33 cellular contexts compared by ENCODE assay signal in genomic region chr4:96526625-96527024, GRCh38.
DNase-seq lines count a peak whose midpoint lies in the region; ATAC-seq and TF ChIP-seq lines count a peak whose summit lies in the region.
"Had no signal": no experiment of that assay in that cellular context is flagged by ENCODE, and none has a peak within 500 bp of the region (broad histone marks: within the 10 kb centered on the region; RNA-seq: fewer than 3 reads in every experiment).

No MANE protein-coding gene starts in this region.

- H3K27me3 Mint-ChIP-seq in mesothelial cell of epicardium (ENCODE audit: low read depth): no peaks in the 10 kb centered on the region
- H3K27me3 Mint-ChIP-seq: B cell; CD4-positive, alpha-beta memory T cell; CD4-positive, alpha-beta T cell; CD4-positive, CD25-positive, alpha-beta regulatory T cell; CD8-positive, alpha-beta memory T cell had no signal

- peaks cover 1% of the 10 kb centered on the region for H3K36me3 Mint-ChIP-seq in mesothelial cell of epicardium
- H3K36me3 Mint-ChIP-seq: CD14-positive monocyte; CD4-positive, alpha-beta memory T cell; CD4-positive, CD25-positive, alpha-beta regulatory T cell; CD8-positive, alpha-beta memory T cell; CD8-positive, alpha-beta T cell had no signal

- no peaks in the 10 kb centered on the region for H3K9me3 ChIP-seq in DND-41 (ENCODE audit: insufficient read depth, low read length, severe bottlenecking)
- H3K9me3 ChIP-seq: A549, BE2C, Caco-2 had no signal

- H3K4me2 ChIP-seq in DND-41 (ENCODE audit: insufficient read depth, low read length): no peak overlapping the region
- H3K4me2 ChIP-seq: A549; BLaER1; BLaER1 treated with 17β-estradiol and CSF1 and Interleukin-3, amounts not matched to agents 10 nM and 100 nM had no signal

- H3K4me1 Mint-ChIP-seq in mesothelial cell of epicardium: peaks cover 14% of the 10 kb centered on the region
- H3K4me1 Mint-ChIP-seq: B cell; CD14-positive monocyte; CD4-positive, alpha-beta memory T cell; CD4-positive, CD25-positive, alpha-beta regulatory T cell; CD8-positive, alpha-beta memory T cell had no signal

- H3K9ac ChIP-seq in DND-41 (ENCODE audit: low read depth, low read length): no peak overlapping the region
- H3K9ac ChIP-seq: BLaER1; BLaER1 treated with 17β-estradiol and CSF1 and Interleukin-3, amounts not matched to agents 10 nM and 100 nM had no signal

- TF ChIP-seq EP300 in Ishikawa (IDR thresholded peaks at IDR 0.05; ENCODE audit: borderline replicate concordance): no peak

- no peaks in the 10 kb centered on the region for H3K36me3 ChIP-seq in DND-41 (ENCODE audit: insufficient read depth, low read length)
- H3K36me3 ChIP-seq: BE2C; BLaER1; BLaER1 treated with 17β-estradiol and CSF1 and Interleukin-3, amounts not matched to agents 10 nM and 100 nM had no signal

- H3K4me3 Mint-ChIP-seq in mesothelial cell of epicardium: no peak overlapping the region
- H3K4me3 Mint-ChIP-seq: B cell; CD14-positive monocyte; CD4-positive, alpha-beta memory T cell; CD4-positive, alpha-beta T cell; CD4-positive, CD25-positive, alpha-beta regulatory T cell; CD8-positive, alpha-beta memory T cell; CD8-positive, alpha-beta T cell had no signal

- no peak for ATAC-seq in DND-41 (ENCODE audit: insufficient read depth, low read depth)
- ATAC-seq in GM19023 (IDR thresholded peaks at IDR 0.05; ENCODE audit: unreplicated experiment): no peak
- ATAC-seq: A549; CD8-positive, alpha-beta T cell had no signal

- TF ChIP-seq RAD21 in Ishikawa (IDR thresholded peaks at IDR 0.05; ENCODE audit: low read depth): no peak

- H4K20me1 ChIP-seq in DND-41 (ENCODE audit: insufficient read depth, low read length): no peaks in the 10 kb centered on the region
- H4K20me1 ChIP-seq: BLaER1; BLaER1 treated with 17β-estradiol and CSF1 and Interleukin-3, amounts not matched to agents 10 nM and 100 nM had no signal

- DNase-seq in DND-41 (no peak), NCI-H69 (lab: John Stamatoyannopoulos, UW) (peak; percentile 5), mesothelial cell of epicardium (ENCODE audit: low spot score in 2 of 2, unreplicated experiment in 2 of 2) (no peak), HK-2 (ENCODE audit: unreplicated experiment) (no peak), GM03348 (ENCODE audit: low spot score) (no peak), SIG-M5 (lab: John Stamatoyannopoulos, UW) (no peak)
- DNase-seq: 8988T; ACHN; AML-193; BE2C; C1 segment of cervical spinal cord; Caco-2; Calu3; CD4-positive, alpha-beta memory T cell; CD4-positive, alpha-beta T cell; CD4-positive, CD25-positive, alpha-beta regulatory T cell; CD8-positive, alpha-beta memory T cell; CD8-positive, alpha-beta T cell; COR-L47; DMS 273 treated with DMSO at 0.1 percent for 48 hours; DMS153; DMS79; DMS79 treated with DMSO at 0.1 percent for 48 hours; EL had no signal

- H3K79me2 ChIP-seq in DND-41 (ENCODE audit: insufficient read depth, low read length): no peaks in the 10 kb centered on the region

- no peak overlapping the region for H2AFZ ChIP-seq in DND-41 (ENCODE audit: low read depth, low read length)

- peaks cover 25% of the 10 kb centered on the region for H3K4me1 ChIP-seq in DND-41 (ENCODE audit: insufficient read depth, low read length)
- H3K4me1 ChIP-seq: A549; BE2C; BLaER1; BLaER1 treated with 17β-estradiol and CSF1 and Interleukin-3, amounts not matched to agents 10 nM and 100 nM had no signal

- TF ChIP-seq CTCF in DND-41 (IDR thresholded peaks at IDR 0.05; ENCODE audit: borderline replicate concordance, extremely low read depth, low read length, poor library complexity, severe bottlenecking) (no peak), mesothelial cell of epicardium (IDR thresholded peaks at IDR 0.05; ENCODE audit: unreplicated experiment) (no peak)

- peaks cover 11% of the 10 kb centered on the region for H3K9me3 Mint-ChIP-seq in mesothelial cell of epicardium
- H3K9me3 Mint-ChIP-seq: CD8-positive, alpha-beta T cell had no signal

- H3K27me3 ChIP-seq in DND-41 (ENCODE audit: insufficient read depth, low read length, poor library complexity): no peaks in the 10 kb centered on the region
- H3K27me3 ChIP-seq: BE2C; BLaER1; BLaER1 treated with 17β-estradiol and CSF1 and Interleukin-3, amounts not matched to agents 10 nM and 100 nM had no signal

- H3K27ac ChIP-seq in DND-41 (ENCODE audit: low read length): peak overlapping the region; percentile 63
- H3K27ac ChIP-seq: 22Rv1; A549; BLaER1; BLaER1 treated with 17β-estradiol and CSF1 and Interleukin-3, amounts not matched to agents 10 nM and 100 nM; C4-2B had no signal

- H3K4me3 ChIP-seq in DND-41 (ENCODE audit: low read depth in 1 of 2, low read length in 2 of 2): no peak overlapping the region
- H3K4me3 ChIP-seq: A549; BLaER1; BLaER1 treated with 17β-estradiol and CSF1 and Interleukin-3, amounts not matched to agents 10 nM and 100 nM had no signal

- H3K27ac Mint-ChIP-seq in mesothelial cell of epicardium: peak overlapping the region; percentile 49
- H3K27ac Mint-ChIP-seq: B cell; CD14-positive monocyte; CD4-positive, alpha-beta memory T cell; CD4-positive, alpha-beta T cell; CD4-positive, CD25-positive, alpha-beta regulatory T cell; CD8-positive, alpha-beta memory T cell; CD8-positive, alpha-beta T cell had no signal

TF ChIP-seq in Ishikawa, 13 proteins besides CTCF, POLR2A, EP300 and RAD21:
- TF ChIP-seq USF1 (IDR thresholded peaks at IDR 0.05) (no peak), REST (IDR thresholded peaks at IDR 0.05; ENCODE audit: low read depth) (no peak), NFIC (IDR thresholded peaks at IDR 0.05) (peak; percentile 90), YY1 (IDR thresholded peaks at IDR 0.05; ENCODE audit: low read depth) (no peak), ZBTB7A (IDR thresholded peaks at IDR 0.05; ENCODE audit: low read depth) (no peak), TEAD4 (IDR thresholded peaks at IDR 0.05) (no peak), FOXM1 (IDR thresholded peaks at IDR 0.05; ENCODE audit: borderline replicate concordance, low read depth) (no peak), TCF12 (IDR thresholded peaks at IDR 0.05; ENCODE audit: low read depth) (0 out of 2 replicates have a peak, but pooled peaks have one; percentile 8), MAX (IDR thresholded peaks at IDR 0.05) (no peak), CEBPB (IDR thresholded peaks at IDR 0.05) (no peak), CREB1 (IDR thresholded peaks at IDR 0.05; ENCODE audit: low read depth) (no peak), TAF1 (IDR thresholded peaks at IDR 0.05; ENCODE audit: low read depth) (no peak)
